29 cellular contexts compared by ENCODE assay signal in genomic region chr11:57446055-57446454, GRCh38. TPM values are rescaled to one million over a fixed set of nuclear protein-coding genes. Genes with fewer than 3 reads are reported as not detected.
"Had no signal": no experiment of that assay in that cellular context is flagged by ENCODE, and none has a peak within 500 bp of the region (broad histone marks: within the 10 kb centered on the region; RNA-seq: fewer than 3 reads in every experiment).

No MANE protein-coding gene starts in this region.

- H3K36me3 ChIP-seq: colonic mucosa, esophagus squamous epithelium, gastrocnemius medialis, heart right ventricle, left ventricle myocardium inferior, lower lobe of right lung had no signal

- H3K9me3 ChIP-seq: colonic mucosa, esophagus squamous epithelium, gastrocnemius medialis, heart right ventricle, left ventricle myocardium inferior, lower lobe of right lung had no signal

- H3K4me3 ChIP-seq: colonic mucosa, esophagus squamous epithelium, gastrocnemius medialis, heart right ventricle, left ventricle myocardium inferior, lower lobe of right lung had no signal

- DNase-seq: colonic mucosa; cortex of kidney; effector CD8-positive, alpha-beta T cell; effector memory CD8-positive, alpha-beta T cell; endodermal cell; erythroblast; esophagus squamous epithelium; foreskin fibroblast; foreskin melanocyte; gastrocnemius medialis; glutamatergic neuron; head of caudate nucleus; heart right ventricle; hippocampal formation; left cardiac atrium; left ventricle myocardium inferior; lower lobe of right lung; mesenchymal stem cell; naive thymus-derived CD4-positive, alpha-beta T cell had no signal

- ATAC-seq: effector memory CD8-positive, alpha-beta T cell; esophagus mucosa; gastrocnemius medialis; heart right ventricle; left cardiac atrium; left lobe of liver; lower lobe of right lung; naive thymus-derived CD4-positive, alpha-beta T cell had no signal

- H3K27ac ChIP-seq: epithelial cell of prostate, esophagus squamous epithelium, gastrocnemius medialis, heart right ventricle, left ventricle myocardium inferior, lower lobe of right lung had no signal

- FAIRE-seq: endometrium, islet of Langerhans, keratinocyte had no signal

- H3K27me3 ChIP-seq: colonic mucosa, esophagus squamous epithelium had no signal

- H3K4me1 ChIP-seq: colonic mucosa, esophagus squamous epithelium, gastrocnemius medialis, heart right ventricle, left ventricle myocardium inferior, lower lobe of right lung had no signal

RNA-seq across cellular contexts. Expression of gene RTN4RL2, which starts 14.3 kb away (rescaled TPM):
- total RNA-seq: dermis microvascular lymphatic vessel endothelial cell had no signal

RNA-seq across cellular contexts. Expression of gene PRG2, which starts 55.6 kb away (rescaled TPM):
- total RNA-seq: colonic mucosa, esophagus mucosa, esophagus squamous epithelium, gastrocnemius medialis, glomerular endothelial cell, left cardiac atrium, left ventricle myocardium inferior, lower lobe of right lung, lung microvascular endothelial cell, mesothelial cell of epicardium had no signal
- polyA plus RNA-seq: heart right ventricle; naive thymus-derived CD4-positive, alpha-beta T cell had no signal
